Comparison of ENCODE assay signal across 10 cellular contexts in genomic region chr20:31670371-31671228, GRCh38. TPM values are rescaled to one million over a fixed set of nuclear protein-coding genes. Genes with fewer than 3 reads are reported as not detected.
DNase-seq lines count a peak whose midpoint lies in the region; ATAC-seq and TF ChIP-seq lines count a peak whose summit lies in the region.
"Had no signal": no experiment of that assay in that cellular context is flagged by ENCODE, and none has a peak within 500 bp of the region (broad histone marks: within the 10 kb centered on the region; RNA-seq: fewer than 3 reads in every experiment).

No MANE protein-coding gene starts in this region.

- H2AFZ ChIP-seq in H9 (ENCODE audit: low read length): no peak overlapping the region

- H3K27ac Mint-ChIP-seq in H9: peak overlapping the region in 2 of 3 experiments; percentile 25 to 80; a peak in 2 of 7 replicates
- peak overlapping the region; percentile 46 for H3K27ac Mint-ChIP-seq in activated naive CD8-positive, alpha-beta T cell

- H3K27me3 ChIP-seq in H9 (ENCODE audit: insufficient read depth, low read length): no peaks in the 10 kb centered on the region
- H3K27me3 ChIP-seq in right atrium auricular region: no peaks in the 10 kb centered on the region

- H3K4me1 ChIP-seq in H9 (ENCODE audit: insufficient read depth, low read length) (no peaks in the 10 kb centered on the region), right atrium auricular region (peaks cover 0 to 98% of the 10 kb centered on the region in 2 donors)

- H3K23ac ChIP-seq in H9 (ENCODE audit: insufficient read length, low read depth, low read length): no peak overlapping the region

- H3K36me3 ChIP-seq in right atrium auricular region: peaks cover 10% of the 10 kb centered on the region

- no peak overlapping the region for H3K4me3 Mint-ChIP-seq in H9
- H3K4me3 Mint-ChIP-seq in activated naive CD8-positive, alpha-beta T cell: no peak overlapping the region

- H3K14ac ChIP-seq in H9 (ENCODE audit: insufficient read depth, low read length): no peak overlapping the region

- H3K9me3 Mint-ChIP-seq in H9: no peaks in the 10 kb centered on the region
- H3K9me3 Mint-ChIP-seq in activated naive CD8-positive, alpha-beta T cell (ENCODE audit: low read depth): no peaks in the 10 kb centered on the region

- no peak overlapping the region for H3K56ac ChIP-seq in H9 (ENCODE audit: insufficient read length, low read depth, low read length)

- no peak overlapping the region for H3K18ac ChIP-seq in H9 (ENCODE audit: insufficient read length, low read depth, low read length)

- H2AK5ac ChIP-seq in H9 (ENCODE audit: insufficient read length, low read length): no peak overlapping the region

- H3K9ac ChIP-seq in H9 (ENCODE audit: extremely low read depth, insufficient read length, low read length): no peak overlapping the region

- no peak overlapping the region for H2BK12ac ChIP-seq in H9 (ENCODE audit: insufficient read length, low read depth, low read length)

- H2BK20ac ChIP-seq in H9 (ENCODE audit: low read depth, low read length, poor library complexity, severe bottlenecking): no peak overlapping the region

- no peak overlapping the region for H2BK15ac ChIP-seq in H9 (ENCODE audit: low read depth, low read length)

- H3K27me3 Mint-ChIP-seq in H9 (ENCODE audit: low read depth): no peaks in the 10 kb centered on the region
- H3K27me3 Mint-ChIP-seq in activated naive CD8-positive, alpha-beta T cell: no peaks in the 10 kb centered on the region

- DNase-seq in H9: no peak
- peak; percentile 85 for DNase-seq in right atrium auricular region (ENCODE audit: low spot score)
- no peak for DNase-seq in GM19238 (ENCODE audit: insufficient read length, low spot score)
- DNase-seq in GM10248 (ENCODE audit: extremely low spot score): no peak

- no CpG with 5 or more reads among the region's 10 CpGs for WGBS in H9 (ENCODE audit: extremely low coverage, insufficient read length, low lambda C conversion rate)

- CTCF ChIA-PET in GM10248 (lab: Yijun Ruan, JAX): interaction anchor here (1.3 to 6.3 kb wide), 5 partner anchors 9 to 109 kb away, joined by 4 to 48 read pairs (median 6); partner anchors contain the start of gene BCL2L1

- POLR2A ChIA-PET in GM10248 (lab: Yijun Ruan, JAX): interaction anchor here (0.5 to 0.8 kb wide), 2 partner anchors 9 to 11 kb away, joined by 3 to 5 read pairs; no protein-coding TSS in a partner anchor

- H3K4me3 ChIP-seq in right atrium auricular region: peak overlapping the region in 1 of 2 donors; percentile 3
- H3K4me3 ChIP-seq in skin epidermis: no peak overlapping the region

- no peak overlapping the region for H2BK5ac ChIP-seq in H9 (ENCODE audit: insufficient read length, low read length)

- H4K8ac ChIP-seq in H9 (replicated peaks; ENCODE audit: insufficient read length, low read depth, low read length): no peak overlapping the region

- H3K27ac ChIP-seq in H9 (ENCODE audit: insufficient read length, low read depth, low read length): no peak overlapping the region
- H3K27ac ChIP-seq in right atrium auricular region: peak overlapping the region; percentile 94
- H3K27ac ChIP-seq in skin epidermis: peak overlapping the region in 16 of 21 experiments; percentile 23 to 89 (median 72)

- H3K9me3 ChIP-seq in H9 (ENCODE audit: control insufficient read depth, low read depth, low read length) (no peaks in the 10 kb centered on the region), right atrium auricular region (no peaks in the 10 kb centered on the region)

- H3K4me1 Mint-ChIP-seq in H9: peaks cover 26 to 30% of the 10 kb centered on the region in 2 experiments
- H3K4me1 Mint-ChIP-seq in activated naive CD8-positive, alpha-beta T cell (ENCODE audit: low read depth): peaks cover 61% of the 10 kb centered on the region

- H3T11ph ChIP-seq in H9 (ENCODE audit: low read length): no peak overlapping the region

- peaks cover 1 to 50% (median 16%) of the 10 kb centered on the region in 3 experiments; a peak in 5 of 7 replicates for H3K36me3 Mint-ChIP-seq in H9 (ENCODE audit: insufficient read depth in 1 of 3, low read depth in 3 of 3)
- peaks cover 14% of the 10 kb centered on the region for H3K36me3 Mint-ChIP-seq in activated naive CD8-positive, alpha-beta T cell

- H4K5ac ChIP-seq in H9 (ENCODE audit: insufficient read length, low read depth, low read length): no peak overlapping the region

- no peak overlapping the region for H4K91ac ChIP-seq in H9 (ENCODE audit: insufficient read length, low read depth, low read length)

- H3K23me2 ChIP-seq in H9 (ENCODE audit: insufficient read length, low read depth, low read length, poor library complexity, severe bottlenecking): no peaks in the 10 kb centered on the region

- TF ChIP-seq CTCF in H9 (conservative IDR thresholded peaks at IDR 0.05): no peak
- no peak for TF ChIP-seq CTCF in right atrium auricular region (IDR thresholded peaks at IDR 0.05)
- TF ChIP-seq CTCF in GM10248 (IDR thresholded peaks at IDR 0.05; ENCODE audit: control extremely low read depth, extremely low read depth, low read depth, missing control alignments): no peak

- no peaks in the 10 kb centered on the region for H3K79me1 ChIP-seq in H9 (ENCODE audit: insufficient read depth, low read depth, low read length, poor library complexity, severe bottlenecking)

- no peak overlapping the region for H2BK120ac ChIP-seq in H9 (ENCODE audit: low read depth, low read length, poor library complexity, severe bottlenecking)

- ATAC-seq in GM18511 (IDR thresholded peaks at IDR 0.05; ENCODE audit: unreplicated experiment) (no peak), GM21529 (IDR thresholded peaks at IDR 0.05; ENCODE audit: unreplicated experiment) (no peak)

- no peak overlapping the region for H3K4me2 ChIP-seq in H9 (ENCODE audit: insufficient read depth, insufficient read length, low read length)

- H4K20me1 ChIP-seq in H9 (ENCODE audit: control insufficient read depth, insufficient read depth, insufficient read length): peaks cover 2% of the 10 kb centered on the region

- H3K4ac ChIP-seq in H9 (ENCODE audit: low read depth, low read length): no peak overlapping the region

- H3K79me2 ChIP-seq in H9 (ENCODE audit: insufficient read depth, low read length): no peaks in the 10 kb centered on the region

RNA-seq across cellular contexts. Expression of gene COX4I2, which starts 32.9 kb away (rescaled TPM):
- not detected in 2 replicates for total RNA-seq in H9 (2021)
- 1 to 10 TPM; 6.8 to 9.0 TPM for total RNA-seq in right atrium auricular region
- total RNA-seq: astrocyte, M059J had no signal

RNA-seq across cellular contexts. Expression of gene BCL2L1, which starts 52.1 kb away (rescaled TPM):
- total RNA-seq in H9 (2021) (105 and 109 TPM in 2 replicates), right atrium auricular region (10 to 100 TPM; 84.2 to 93.5 TPM)
